ENCODE assay signal across 8 cellular contexts in the genomic region with DNA sequence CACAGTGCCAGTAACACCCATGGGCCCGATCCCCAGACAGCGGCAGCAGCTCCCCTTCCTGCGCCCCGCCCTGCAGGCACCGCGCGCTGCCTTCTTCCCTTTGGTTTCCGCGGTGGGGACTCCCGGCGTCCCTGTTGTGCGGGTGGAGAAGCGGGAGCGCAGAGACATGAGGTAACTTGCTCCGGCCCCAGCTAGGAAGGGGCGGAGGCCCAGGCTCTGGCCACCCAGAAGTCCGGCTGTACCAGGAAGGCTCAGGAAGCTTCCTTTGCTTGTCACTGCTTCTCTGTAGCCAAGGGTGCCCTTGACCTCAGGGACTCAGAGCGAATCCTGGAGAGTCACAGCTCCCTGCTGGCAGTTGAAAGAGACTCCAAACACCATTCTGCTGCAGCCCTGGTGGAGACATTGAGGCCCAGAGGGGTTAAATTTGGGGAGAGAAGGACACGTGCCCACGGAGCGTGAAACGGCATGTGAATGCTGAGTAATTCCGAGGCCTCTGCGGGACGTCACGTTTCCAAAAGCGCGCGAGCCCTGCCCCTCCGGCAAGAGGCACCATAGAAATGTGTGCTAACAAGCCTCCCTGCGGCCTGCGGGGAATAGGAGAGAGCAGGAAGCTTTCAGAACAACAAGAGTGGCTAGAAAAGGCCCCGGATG. TPM values are rescaled to one million over a fixed set of nuclear protein-coding genes. Genes with fewer than 3 reads are reported as not detected.
DNase-seq lines count a peak whose midpoint lies in the region; ATAC-seq and TF ChIP-seq lines count a peak whose summit lies in the region.

No MANE protein-coding gene starts in this region.

- CTCF ChIA-PET in activated CD8-positive, alpha-beta memory T cell treated with anti-CD3 and anti-CD28 coated beads, Interleukin-2, amount 10 ng/mL, durations not matched to agents 7 days and 5 days (lab: Charles Lee): no interaction called here

- H3K36me3 Mint-ChIP-seq in activated CD8-positive, alpha-beta memory T cell treated with anti-CD3 and anti-CD28 coated beads, Interleukin-2, amount 10 ng/mL, durations not matched to agents 7 days and 5 days: no peaks in the 10 kb centered on the region

- ATAC-seq in activated CD8-positive, alpha-beta memory T cell treated with anti-CD3 and anti-CD28 coated beads, Interleukin-2, amount 10 ng/mL, durations not matched to agents 7 days and 5 days: peak; percentile 48
- no peak for ATAC-seq in GM21367 (IDR thresholded peaks at IDR 0.05; ENCODE audit: unreplicated experiment)

- H3K9me3 Mint-ChIP-seq in activated CD8-positive, alpha-beta memory T cell treated with anti-CD3 and anti-CD28 coated beads, Interleukin-2, amount 10 ng/mL, durations not matched to agents 7 days and 5 days (ENCODE audit: low read depth): no peaks in the 10 kb centered on the region

- H3K27ac Mint-ChIP-seq in activated CD8-positive, alpha-beta memory T cell treated with anti-CD3 and anti-CD28 coated beads, Interleukin-2, amount 10 ng/mL, durations not matched to agents 7 days and 5 days: peak overlapping the region; percentile 62

- no peak overlapping the region for H3K4me3 Mint-ChIP-seq in activated CD8-positive, alpha-beta memory T cell treated with anti-CD3 and anti-CD28 coated beads, Interleukin-2, amount 10 ng/mL, durations not matched to agents 7 days and 5 days

- DNase-seq in GM03348 (ENCODE audit: low spot score): peak; percentile 64
- DNase-seq in activated CD8-positive, alpha-beta memory T cell treated with anti-CD3 and anti-CD28 coated beads, Interleukin-2, amount 10 ng/mL, durations not matched to agents 7 days and 5 days: peak; percentile 71
- peak; percentile 69 for DNase-seq in foreskin melanocyte
- peak; percentile 75 for DNase-seq in retina
- no peak for DNase-seq in middle frontal gyrus (ENCODE audit: extremely low spot score, low spot score)
- DNase-seq in DMS 273 (lab: John Stamatoyannopoulos, UW; ENCODE audit: unreplicated experiment): no peak
- DNase-seq in WERI-Rb-1: no peak

- H3K27ac ChIP-seq in WERI-Rb-1: no peak overlapping the region

- H3K27me3 ChIP-seq in WERI-Rb-1 (ENCODE audit: insufficient read depth, low read depth, severe bottlenecking): no peaks in the 10 kb centered on the region

- H3K9me3 ChIP-seq in WERI-Rb-1 (ENCODE audit: severe bottlenecking): no peaks in the 10 kb centered on the region

- no peak overlapping the region for H3K4me3 ChIP-seq in WERI-Rb-1 (ENCODE audit: low read depth, low read length)

- H3K4me1 Mint-ChIP-seq in activated CD8-positive, alpha-beta memory T cell treated with anti-CD3 and anti-CD28 coated beads, Interleukin-2, amount 10 ng/mL, durations not matched to agents 7 days and 5 days: peaks cover 10% of the 10 kb centered on the region

- no peaks in the 10 kb centered on the region for H3K36me3 ChIP-seq in WERI-Rb-1

- no peaks in the 10 kb centered on the region for H3K27me3 Mint-ChIP-seq in activated CD8-positive, alpha-beta memory T cell treated with anti-CD3 and anti-CD28 coated beads, Interleukin-2, amount 10 ng/mL, durations not matched to agents 7 days and 5 days

- TF ChIP-seq CTCF in WERI-Rb-1 (IDR thresholded peaks at IDR 0.05; ENCODE audit: low read depth, low read length): no peak

RNA-seq across cellular contexts. Expression of a gene that starts 6.7 kb away (rescaled TPM):
- 10 to 100 TPM; 81.4 to 85.0 TPM for total RNA-seq in activated CD8-positive, alpha-beta memory T cell treated with anti-CD3 and anti-CD28 coated beads, Interleukin-2, amount 10 ng/mL, durations not matched to agents 7 days and 5 days

RNA-seq across cellular contexts. Expression of a gene that starts 45.0 kb away (rescaled TPM):
- total RNA-seq in activated CD8-positive, alpha-beta memory T cell treated with anti-CD3 and anti-CD28 coated beads, Interleukin-2, amount 10 ng/mL, durations not matched to agents 7 days and 5 days: 1 to 10 TPM; 6.5 to 8.7 TPM

Comparison
In these comparisons a context has a peak if more than half of its experiments do, and no peak if none do; other contexts are left out.
1. DNase-seq: peak in GM03348 (single experiment), activated CD8-positive, alpha-beta memory T cell treated with anti-CD3 and anti-CD28 coated beads, Interleukin-2, amount 10 ng/mL, durations not matched to agents 7 days and 5 days (single experiment), foreskin melanocyte (single experiment) and retina (single experiment); none in middle frontal gyrus (single experiment), DMS 273 (single experiment) and WERI-Rb-1 (single experiment).